In genomic region chr12:106142591-106143261, GRCh38 we compare ENCODE assay signal across 24 cellular contexts. TPM values are rescaled to one million over a fixed set of nuclear protein-coding genes. Genes with fewer than 3 reads are reported as not detected.
DNase-seq lines count a peak whose midpoint lies in the region; ATAC-seq and TF ChIP-seq lines count a peak whose summit lies in the region.
"Had no signal": no experiment of that assay in that cellular context is flagged by ENCODE, and none has a peak within 500 bp of the region (broad histone marks: within the 10 kb centered on the region; RNA-seq: fewer than 3 reads in every experiment).

No MANE protein-coding gene starts in this region.

- H3K36me3 ChIP-seq in heart left ventricle (no peaks in the 10 kb centered on the region), SK-N-SH (replicated peaks in 1 of 2; ENCODE audit: control insufficient read depth in 1 of 2, insufficient read depth in 2 of 2, low read length in 1 of 2) (no peaks in the 10 kb centered on the region)
- H3K36me3 ChIP-seq: BLaER1 treated with 17β-estradiol and CSF1 and Interleukin-3, amounts not matched to agents 10 nM and 100 nM; brain microvascular endothelial cell; thyroid gland had no signal

- no peak for TF ChIP-seq EP300 in SK-N-SH (IDR thresholded peaks at IDR 0.05; ENCODE audit: borderline replicate concordance in 1 of 2, low read depth in 1 of 2, low read length in 1 of 2)

- peaks cover 34% of the 10 kb centered on the region for H3K79me2 ChIP-seq in SK-N-SH (ENCODE audit: insufficient read depth)

- H3K9ac ChIP-seq in SK-N-SH: no peak overlapping the region
- H3K9ac ChIP-seq: BLaER1 treated with 17β-estradiol and CSF1 and Interleukin-3, amounts not matched to agents 10 nM and 100 nM had no signal

- WGBS in heart left ventricle, 4 donors: 54 to 70% (median 63%) methylated on average over 7 of the region's 7 CpGs
- WGBS in SK-N-SH (ENCODE audit: low lambda C conversion rate): 87% methylated on average over 7 of the region's 7 CpGs

- CTCF ChIA-PET in SK-N-SH (lab: Yijun Ruan, JAX): no interaction called here

- H3K9me3 ChIP-seq in heart left ventricle: no peaks in the 10 kb centered on the region
- H3K9me3 ChIP-seq in SK-N-SH: no peaks in the 10 kb centered on the region
- H3K9me3 ChIP-seq: BLaER1 treated with 17β-estradiol and CSF1 and Interleukin-3, amounts not matched to agents 10 nM and 100 nM; thyroid gland had no signal

- no peak overlapping the region for H3K4me2 ChIP-seq in SK-N-SH

- H3K27me3 Mint-ChIP-seq in type B pancreatic cell: peaks cover 8% of the 10 kb centered on the region

- H3K4me3 ChIP-seq in heart left ventricle (peak overlapping the region in 2 of 12 donors; percentile 9 to 96), SK-N-SH (ENCODE audit: low read depth in 2 of 2, low read length in 1 of 2) (no peak overlapping the region)
- H3K4me3 ChIP-seq: BLaER1 treated with 17β-estradiol and CSF1 and Interleukin-3, amounts not matched to agents 10 nM and 100 nM; thyroid gland had no signal

- POLR2A ChIA-PET in SK-N-SH (lab: Yijun Ruan, JAX): no interaction called here

- TF ChIP-seq RAD21 in SK-N-SH (IDR thresholded peaks at IDR 0.05; ENCODE audit: low read length): no peak

- H2AFZ ChIP-seq in SK-N-SH (ENCODE audit: low read depth): no peak overlapping the region

- H4K20me1 ChIP-seq in SK-N-SH (ENCODE audit: insufficient read depth): peaks cover under 1% of the 10 kb centered on the region; the same call in 1 of the 2 replicates

- no peaks in the 10 kb centered on the region for H3K9me2 ChIP-seq in SK-N-SH

- H3F3A ChIP-seq in SK-N-SH (replicated peaks; ENCODE audit: insufficient read depth): peaks cover 14% of the 10 kb centered on the region

- H3K4me1 ChIP-seq in heart left ventricle (peaks cover 4 to 69% (median 33%) of the 10 kb centered on the region in 12 donors), SK-N-SH (ENCODE audit: control insufficient read depth in 1 of 2, insufficient read depth in 2 of 2, low read depth in 1 of 2, low read length in 1 of 2) (peaks cover 3 to 14% of the 10 kb centered on the region in 2 experiments; a peak in 2 of 4 replicates)

- peak overlapping the region; percentile 8 for H3K27ac Mint-ChIP-seq in type B pancreatic cell
- H3K27ac Mint-ChIP-seq: activated B cell treated with CpG ODN at 0.5 μM for 24 hours; activated CD4-positive, alpha-beta memory T cell treated with anti-CD3 and anti-CD28 coated beads for 36 hours had no signal

- H3K36me3 Mint-ChIP-seq in type B pancreatic cell: peaks cover 5% of the 10 kb centered on the region
- H3K36me3 Mint-ChIP-seq: activated CD4-positive, alpha-beta memory T cell treated with anti-CD3 and anti-CD28 coated beads for 36 hours had no signal

- no peak for ATAC-seq in heart left ventricle
- no peak for ATAC-seq in Right ventricle myocardium inferior
- no peak for ATAC-seq in HG03469 (IDR thresholded peaks at IDR 0.05; ENCODE audit: unreplicated experiment)
- ATAC-seq: left lobe of liver had no signal

- H3K27me3 ChIP-seq in heart left ventricle: peaks cover 0 to 29% (median 0%) of the 10 kb centered on the region in 9 donors
- no peaks in the 10 kb centered on the region for H3K27me3 ChIP-seq in SK-N-SH (ENCODE audit: insufficient read depth)
- H3K27me3 ChIP-seq: brain microvascular endothelial cell, thyroid gland had no signal

- no peaks in the 10 kb centered on the region for H3K9me3 Mint-ChIP-seq in type B pancreatic cell
- H3K9me3 Mint-ChIP-seq: activated B cell treated with CpG ODN at 0.5 μM for 24 hours; activated CD4-positive, alpha-beta memory T cell treated with anti-CD3 and anti-CD28 coated beads for 36 hours had no signal

- H3K27ac ChIP-seq in heart left ventricle (peak overlapping the region; percentile 95 to 100 (median 97)), SK-N-SH (ENCODE audit: low read depth in 2 of 2, low read length in 1 of 2) (0 out of 4 replicates have a peak overlapping the region, but pooled peaks of 1 of the 2 experiments have one; percentile 4)
- H3K27ac ChIP-seq: BLaER1 treated with 17β-estradiol and CSF1 and Interleukin-3, amounts not matched to agents 10 nM and 100 nM; brain microvascular endothelial cell; thyroid gland had no signal

- H3K4me3 Mint-ChIP-seq in type B pancreatic cell: peak overlapping the region; percentile 61
- H3K4me3 Mint-ChIP-seq: activated B cell treated with CpG ODN at 0.5 μM for 24 hours; activated CD4-positive, alpha-beta memory T cell treated with anti-CD3 and anti-CD28 coated beads for 36 hours had no signal

- DNase-seq in heart left ventricle (no peak), Right ventricle myocardium inferior (ENCODE audit: missing footprints) (no peak), SK-N-SH (no peak), islet precursor cell (peak; percentile 70), type B pancreatic cell (ENCODE audit: extremely low spot score, unreplicated experiment) (no peak), NOMO-1 treated with dmso at 0.1 percent for 144 hours (lab: John Stamatoyannopoulos, UW; ENCODE audit: unreplicated experiment) (no peak), medulla oblongata (ENCODE audit: extremely low spot score) (no peak)
- DNase-seq: ACHN; activated B cell treated with CpG ODN at 0.5 μM for 24 hours; activated CD4-positive, alpha-beta memory T cell treated with anti-CD3 and anti-CD28 coated beads for 36 hours; activated effector memory CD4-positive, alpha-beta T cell treated with anti-CD3 and anti-CD28 coated beads, Interleukin-2, amount 50 U/mL, for 16 hours; brain microvascular endothelial cell; EL; glutamatergic neuron; Karpas-422; NCI-H1694 treated with DMSO at 0.1 percent for 48 hours; small intestine; stimulated activated CD4-positive, alpha-beta T cell treated with anti-CD3 and anti-CD28 coated beads, Interleukin-2, amount 100 ng/mL, for 48 hours; stimulated activated naive CD4-positive, alpha-beta T cell treated with Interleukin-2 at 50 U/mL for 16 hours; T-helper 9 cell; thyroid gland had no signal

- intact Hi-C loops in heart left ventricle (cut with DNase I) (loop anchor here in 2 of 10 donors (10.0 kb wide), 1 partner anchor 162 kb away; the partner anchor contains the start of gene TCP11L2 (in 2 of the 2)), Right ventricle myocardium inferior (cut with DNase I) (loop anchor here (10.0 kb wide), 1 partner anchor 162 kb away; the partner anchor contains the start of gene TCP11L2)

- TF ChIP-seq CTCF in heart left ventricle (IDR thresholded peaks at IDR 0.05) (no peak), SK-N-SH (IDR thresholded peaks at IDR 0.05) (no peak), type B pancreatic cell (conservative IDR thresholded peaks at IDR 0.05) (no peak)

- peaks cover 36% of the 10 kb centered on the region for H3K4me1 Mint-ChIP-seq in type B pancreatic cell (ENCODE audit: unreplicated experiment)

- no peak for TF ChIP-seq POLR2A in heart left ventricle (IDR thresholded peaks at IDR 0.05)

TF ChIP-seq in SK-N-SH, 30 proteins besides CTCF, POLR2A, EP300 and RAD21:
- TF ChIP-seq PBX3 (IDR thresholded peaks at IDR 0.05): peak; percentile 40; the same call in 1 of the 2 replicates
- TF ChIP-seq TCF12 (IDR thresholded peaks at IDR 0.05): peak; percentile 82
- no peak for TF ChIP-seq IRF3 (IDR thresholded peaks at IDR 0.05; ENCODE audit: low read depth, low read length)

RNA-seq across cellular contexts. Expression of gene NUAK1, which starts 4.0 kb away (rescaled TPM):
- total RNA-seq in heart left ventricle: 10 to 100 TPM; 34.7 to 50.7 (median 39.8) TPM
- polyA plus RNA-seq in heart left ventricle: 10 to 100 TPM; 10.5 to 21.5 TPM
- total RNA-seq in Right ventricle myocardium inferior: 42.1 TPM
- polyA plus RNA-seq in SK-N-SH (2012; rRNA removed): 8.1 and 11.3 TPM in 2 replicates
- 9.5 and 10.7 TPM in 2 replicates for polyA plus RNA-seq in SK-N-SH (2012; cell fraction: cytosol; rRNA removed)
- 12.0 and 18.7 TPM in 2 replicates for polyA plus RNA-seq in SK-N-SH (2012; cell fraction: nucleus; rRNA removed)
- 6.5 and 8.1 TPM in 2 replicates for total RNA-seq in type B pancreatic cell (ENCODE audit: low replicate concordance)
- total RNA-seq: activated B cell treated with CpG ODN at 0.5 μM for 24 hours had no signal
